8 cellular contexts compared by ENCODE assay signal in the genomic region with DNA sequence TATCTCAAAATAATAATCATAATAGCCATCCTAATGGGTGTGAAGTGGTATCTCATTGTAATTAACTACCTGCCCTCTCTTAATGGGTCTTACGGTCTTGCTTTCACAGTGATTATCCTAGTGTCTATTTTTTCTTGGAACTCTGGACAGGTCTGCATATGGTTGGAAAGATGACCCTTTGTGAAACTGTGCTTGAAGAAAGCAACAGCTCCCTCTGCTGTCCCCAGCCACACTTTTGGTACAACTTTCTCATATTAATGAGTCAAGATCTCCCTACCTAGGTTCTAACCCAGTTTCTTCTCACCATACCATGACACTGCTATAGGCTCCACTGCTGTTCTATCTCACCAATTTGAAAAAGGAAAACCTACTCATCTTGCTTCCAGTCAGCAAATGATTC. TPM values are rescaled to one million over a fixed set of nuclear protein-coding genes. Genes with fewer than 3 reads are reported as not detected.
DNase-seq lines count a peak whose midpoint lies in the region; ATAC-seq and TF ChIP-seq lines count a peak whose summit lies in the region.

No MANE protein-coding gene starts in this region.

- H3K4me3 ChIP-seq in MM.1S (ENCODE audit: low read length), result no peak overlapping the region

- H3K27ac ChIP-seq in MM.1S (ENCODE audit: low read length), result no peak overlapping the region

- DNase-seq in NCI-H2196 (lab: John Stamatoyannopoulos, UW; ENCODE audit: unreplicated experiment) (peak; percentile 11), NCI-H2196 treated with DMSO at 0.1 percent for 48 hours (lab: John Stamatoyannopoulos, UW; ENCODE audit: unreplicated experiment) (no peak), MM.1S (peak; percentile 53), chondrocyte (ENCODE audit: low spot score) (no peak), progenitor cell of endocrine pancreas (ENCODE audit: low spot score, unreplicated experiment) (no peak), NOMO-1 treated with dmso at 0.1 percent for 144 hours (lab: John Stamatoyannopoulos, UW; ENCODE audit: unreplicated experiment) (no peak), GM13976 (ENCODE audit: low spot score) (no peak)

- H3K4me1 Mint-ChIP-seq in chondrocyte (ENCODE audit: low read depth) (no peaks in the 10 kb centered on the region), progenitor cell of endocrine pancreas (ENCODE audit: low read depth) (no peaks in the 10 kb centered on the region)

- no peaks in the 10 kb centered on the region for H3K4me1 ChIP-seq in MM.1S (ENCODE audit: low read length)

- no peaks in the 10 kb centered on the region for H3K27me3 ChIP-seq in MM.1S (replicated peaks; ENCODE audit: insufficient read depth, low read length)

- no peaks in the 10 kb centered on the region for H3K9me2 ChIP-seq in MM.1S (replicated peaks; ENCODE audit: insufficient read depth, low read length)

- no peaks in the 10 kb centered on the region for H3K9me3 Mint-ChIP-seq in chondrocyte (ENCODE audit: low read depth)
- no peaks in the 10 kb centered on the region for H3K9me3 Mint-ChIP-seq in progenitor cell of endocrine pancreas (ENCODE audit: low read depth)

- no peak for ATAC-seq in HG02759 (IDR thresholded peaks at IDR 0.05; ENCODE audit: unreplicated experiment)

- H3K4me2 ChIP-seq in MM.1S (ENCODE audit: low read depth, low read length), result no peak overlapping the region

- H3K36me3 Mint-ChIP-seq in chondrocyte (ENCODE audit: low read depth), result no peaks in the 10 kb centered on the region
- no peaks in the 10 kb centered on the region for H3K36me3 Mint-ChIP-seq in progenitor cell of endocrine pancreas (ENCODE audit: insufficient read depth)

- no peak overlapping the region for H3K4me3 Mint-ChIP-seq in chondrocyte (ENCODE audit: unreplicated experiment)
- no peak overlapping the region for H3K4me3 Mint-ChIP-seq in progenitor cell of endocrine pancreas (ENCODE audit: low read depth)

- in situ Hi-C loops in GM13976 (cut with MboI; ENCODE audit: low sequenced_read_pairs, unreplicated experiment), result no loop called here

- TF ChIP-seq CTCF in MM.1S (IDR thresholded peaks at IDR 0.05; ENCODE audit: low read length) (peak; percentile 48), chondrocyte (IDR thresholded peaks at IDR 0.05) (peak; percentile 75), progenitor cell of endocrine pancreas (IDR thresholded peaks at IDR 0.05; ENCODE audit: unreplicated experiment) (peak; percentile 56), GM13976 (IDR thresholded peaks at IDR 0.05; ENCODE audit: borderline replicate concordance, control extremely low read depth, extremely low read depth, insufficient read depth, missing control alignments) (no peak)

- no peak overlapping the region for H3K27ac Mint-ChIP-seq in chondrocyte (ENCODE audit: unreplicated experiment)
- no peak overlapping the region for H3K27ac Mint-ChIP-seq in progenitor cell of endocrine pancreas

- no peak overlapping the region for H3K9ac ChIP-seq in MM.1S (ENCODE audit: low read length)

- no peaks in the 10 kb centered on the region for H3K79me2 ChIP-seq in MM.1S (ENCODE audit: low read length)

- no peaks in the 10 kb centered on the region for H3K36me3 ChIP-seq in MM.1S (replicated peaks; ENCODE audit: insufficient read depth, low read length)

- no peaks in the 10 kb centered on the region for H3K9me3 ChIP-seq in MM.1S (replicated peaks; ENCODE audit: insufficient read depth, low read length)

- no peaks in the 10 kb centered on the region for H3F3A ChIP-seq in MM.1S (ENCODE audit: insufficient read depth, low read length)

- no peaks in the 10 kb centered on the region for H3K27me3 Mint-ChIP-seq in chondrocyte (ENCODE audit: low read depth)
- H3K27me3 Mint-ChIP-seq in progenitor cell of endocrine pancreas, result no peaks in the 10 kb centered on the region

- H4K20me1 ChIP-seq in MM.1S (ENCODE audit: insufficient read depth, low read length), result no peaks in the 10 kb centered on the region

- no peak overlapping the region for H2AFZ ChIP-seq in MM.1S (ENCODE audit: low read length)

RNA-seq across cellular contexts. Expression of gene TFDP3, which starts 2.4 kb away (rescaled TPM):
- total RNA-seq in chondrocyte (not detected in 3 replicates), progenitor cell of endocrine pancreas (not detected in 2 replicates)

Comparison
In these comparisons a context has a peak if more than half of its experiments do, and no peak if none do; other contexts are left out.
1. DNase-seq: peak in NCI-H2196 (single experiment) and MM.1S (single experiment); none in NCI-H2196 treated with DMSO at 0.1 percent for 48 hours (single experiment), chondrocyte (single experiment), progenitor cell of endocrine pancreas (single experiment), NOMO-1 treated with dmso at 0.1 percent for 144 hours (single experiment) and GM13976 (single experiment).